In the genomic region with DNA sequence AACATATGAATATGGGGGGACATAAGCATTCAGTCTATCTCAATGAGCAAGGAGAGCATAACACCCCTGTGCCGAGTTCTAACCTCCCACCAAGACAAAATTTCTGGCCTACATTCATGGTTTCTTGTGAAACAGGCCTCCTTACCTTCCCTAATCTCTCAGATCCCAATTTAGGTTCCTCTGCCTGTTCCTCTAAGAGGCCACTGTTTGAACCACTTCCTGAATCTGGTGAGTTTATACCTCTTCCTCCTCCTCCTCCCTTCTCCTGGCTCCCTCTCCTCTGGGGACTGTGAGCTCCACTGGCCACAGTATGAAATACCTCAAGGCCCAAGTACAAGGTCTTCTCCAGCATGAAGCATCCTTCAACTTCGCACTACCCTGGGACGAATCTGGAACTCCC, we compare ENCODE assay signal across 21 cellular contexts.
"Had no signal": no experiment of that assay in that cellular context is flagged by ENCODE, and none has a peak within 500 bp of the region (broad histone marks: within the 10 kb centered on the region; RNA-seq: fewer than 3 reads in every experiment).

No MANE protein-coding gene starts in this region.

- H3K36me3 Mint-ChIP-seq: activated naive CD4-positive, alpha-beta T cell treated with anti-CD3 and anti-CD28 coated beads, Interleukin-2, amount 50 U/mL, for 72 hours; natural killer cell; type B pancreatic cell had no signal

- ATAC-seq: activated CD4-positive, CD25-positive, alpha-beta regulatory T cell treated with anti-CD3 and anti-CD28 coated beads, Interleukin-2, amount 50 U/mL, for 24 hours; activated naive CD4-positive, alpha-beta T cell treated with anti-CD3 and anti-CD28 coated beads, Interleukin-2, amount 50 U/mL, for 72 hours; gastroesophageal sphincter; heart left ventricle; left lobe of liver; natural killer cell; right lobe of liver; stimulated activated naive CD8-positive, alpha-beta T cell treated with anti-CD3 and anti-CD28 coated beads, Interleukin-15, amount 100 ng/mL, for 72 hours had no signal

- H3K4me3 Mint-ChIP-seq: activated T-helper 1 cell treated with anti-CD3 and anti-CD28 coated beads, Interleukin-12 subunit alpha, Interleukin-12 subunit beta, Interleukin-2, Interleukin-4 antibody, amounts not matched to agents 30 ng/mL and 10 ng/mL and 1 ng/mL, durations not matched to agents 14 hours and 24 hours and 36 hours; natural killer cell; stimulated activated naive CD8-positive, alpha-beta T cell treated with anti-CD3 and anti-CD28 coated beads, Interleukin-15, amount 100 ng/mL, for 72 hours; type B pancreatic cell had no signal

- DNase-seq: activated CD4-positive, alpha-beta T cell treated with anti-CD3 and anti-CD28 coated beads, Interleukin-2, amount 50 U/mL, for 1 hour; activated gamma-delta T cell treated with Interleukin-2 at 50 U/mL for 16 hours; activated T-cell treated with anti-CD3 and anti-CD28 coated beads for 4 hours; cerebellar nuclear complex; cortex of kidney; effector CD4-positive, alpha-beta T cell; heart left ventricle; kidney; natural killer cell; right lobe of liver; small intestine; stimulated activated CD4-positive, alpha-beta T cell treated with anti-CD3 and anti-CD28 coated beads, Interleukin-15, amount 100 ng/mL, for 24 hours; stimulated activated CD4-positive, alpha-beta T cell treated with anti-CD3 and anti-CD28 coated beads, Interleukin-2, amount 100 ng/mL, for 48 hours; stimulated activated naive CD8-positive, alpha-beta T cell treated with anti-CD3 and anti-CD28 coated beads, Interleukin-15, amount 100 ng/mL, for 72 hours; testis had no signal

- H3K9me3 Mint-ChIP-seq: activated naive CD4-positive, alpha-beta T cell treated with anti-CD3 and anti-CD28 coated beads, Interleukin-2, amount 50 U/mL, for 72 hours; activated T-helper 1 cell treated with anti-CD3 and anti-CD28 coated beads, Interleukin-12 subunit alpha, Interleukin-12 subunit beta, Interleukin-2, Interleukin-4 antibody, amounts not matched to agents 30 ng/mL and 10 ng/mL and 1 ng/mL, durations not matched to agents 14 hours and 24 hours and 36 hours; natural killer cell; type B pancreatic cell had no signal

- H3K27ac Mint-ChIP-seq: activated naive CD4-positive, alpha-beta T cell treated with anti-CD3 and anti-CD28 coated beads, Interleukin-2, amount 50 U/mL, for 72 hours; activated T-helper 1 cell treated with anti-CD3 and anti-CD28 coated beads, Interleukin-12 subunit alpha, Interleukin-12 subunit beta, Interleukin-2, Interleukin-4 antibody, amounts not matched to agents 30 ng/mL and 10 ng/mL and 1 ng/mL, durations not matched to agents 14 hours and 24 hours and 36 hours; natural killer cell; stimulated activated naive CD8-positive, alpha-beta T cell treated with anti-CD3 and anti-CD28 coated beads, Interleukin-15, amount 100 ng/mL, for 72 hours; type B pancreatic cell had no signal
